Comparison of ENCODE assay signal across 19 cellular contexts in genomic region chr1:105492941-105493340, GRCh38.
DNase-seq lines count a peak whose midpoint lies in the region; ATAC-seq, FAIRE-seq and TF ChIP-seq lines count a peak whose summit lies in the region.
"Had no signal": no experiment of that assay in that cellular context is flagged by ENCODE, and none has a peak within 500 bp of the region (broad histone marks: within the 10 kb centered on the region; RNA-seq: fewer than 3 reads in every experiment).

No MANE protein-coding gene starts in this region.

- no peaks in the 10 kb centered on the region for H4K20me1 ChIP-seq in H1 (replicated peaks in 1 of 2; ENCODE audit: control insufficient read depth in 1 of 2, insufficient read depth in 2 of 2, low read length in 2 of 2)
- no peaks in the 10 kb centered on the region for H4K20me1 ChIP-seq in hepatocyte (ENCODE audit: insufficient read depth, poor library complexity, severe bottlenecking)

- H3K23ac ChIP-seq in H1 (ENCODE audit: insufficient read length): no peak overlapping the region

- no peak overlapping the region for H2AK5ac ChIP-seq in H1 (ENCODE audit: low read depth, low read length)

- no peak for TF ChIP-seq EP300 in H1 (IDR thresholded peaks at IDR 0.05; ENCODE audit: borderline replicate concordance in 1 of 2, low read depth in 2 of 2, low read length in 2 of 2)

- no peak for ATAC-seq in left ventricle myocardium superior
- ATAC-seq: K562, Panc1 had no signal

- H2BK12ac ChIP-seq in H1 (ENCODE audit: low read depth, low read length): no peak overlapping the region

- H3K9me3 Mint-ChIP-seq in HFFc6: peaks cover 8% of the 10 kb centered on the region; the same call in 1 of the 2 replicates

- no peak overlapping the region for H3K56ac ChIP-seq in H1 (replicated peaks; ENCODE audit: insufficient read length, low read depth, low read length)

- no peak overlapping the region for H3K18ac ChIP-seq in H1 (ENCODE audit: extremely low read depth, low read length)

- DNase-seq in HFFc6 (peak; percentile 19), H1 (ENCODE audit: low read depth in 1 of 2, low spot score in 2 of 2) (no peak), hepatocyte (ENCODE audit: low spot score) (peak; percentile 12), adrenal gland (no peak), left ventricle myocardium superior (no peak), urothelium cell line (ENCODE audit: low spot score) (no peak), NOMO-1 treated with dmso at 0.1 percent for 144 hours (lab: John Stamatoyannopoulos, UW; ENCODE audit: unreplicated experiment) (no peak)
- DNase-seq: BE2C; CD4-positive, CD25-positive, alpha-beta regulatory T cell; COR-L47; DMS 273 treated with DMSO at 0.1 percent for 48 hours; GDM1; NCI-H1105; NCI-H2081 treated with DMSO at 0.1 percent for 48 hours; NCI-H2227 treated with DMSO at 0.1 percent for 48 hours; NCI-H524 treated with DMSO at 0.1 percent for 48 hours; SJCRH30 had no signal

- no peaks in the 10 kb centered on the region for H3K9me3 ChIP-seq in H1 (ENCODE audit: insufficient read depth in 2 of 2, low read depth in 1 of 2, low read length in 1 of 2)
- H3K9me3 ChIP-seq in hepatocyte (ENCODE audit: low read depth): no peaks in the 10 kb centered on the region
- no peaks in the 10 kb centered on the region for H3K9me3 ChIP-seq in adrenal gland (replicated peaks in 1 of 3)
- H3K9me3 ChIP-seq: BE2C, SJCRH30 had no signal

- H3K27me3 Mint-ChIP-seq in HFFc6 (ENCODE audit: insufficient read depth): no peaks in the 10 kb centered on the region
- H3K27me3 Mint-ChIP-seq: CD4-positive, CD25-positive, alpha-beta regulatory T cell had no signal

- intact Hi-C loops in adrenal gland (cut with DNase I): no loop called here
- intact Hi-C loops in left ventricle myocardium superior (cut with micrococcal nuclease): no loop called here

- H3K79me2 ChIP-seq in H1 (ENCODE audit: control insufficient read depth in 1 of 2, insufficient read depth in 2 of 2, low read length in 2 of 2) (no peaks in the 10 kb centered on the region), hepatocyte (no peaks in the 10 kb centered on the region)

- H2BK15ac ChIP-seq in H1 (ENCODE audit: low read length): no peak overlapping the region

- TF ChIP-seq RAD21 in H1 (IDR thresholded peaks at IDR 0.05 in 1 of 2, conservative IDR thresholded peaks at IDR 0.05 in 1 of 2; ENCODE audit: low read depth in 2 of 2, low read length in 2 of 2): no peak

- H4K91ac ChIP-seq in H1 (replicated peaks; ENCODE audit: insufficient read length, low read length): no peak overlapping the region

- H3K14ac ChIP-seq in H1 (ENCODE audit: insufficient read length): no peak overlapping the region

- CTCF ChIA-PET in H1 (lab: Charles Lee; ENCODE audit: partially characterized antibody): interaction anchor here (0.9 kb wide), 1 partner anchor 301 kb away, joined by 3 read pairs; no protein-coding TSS in a partner anchor

- TF ChIP-seq POLR2A in H1 (IDR thresholded peaks at IDR 0.05; ENCODE audit: control extremely low read depth in 1 of 2, low read depth in 2 of 2, low read length in 2 of 2): no peak
- TF ChIP-seq POLR2A in adrenal gland (IDR thresholded peaks at IDR 0.05): no peak

- no peaks in the 10 kb centered on the region for H3K36me3 ChIP-seq in H1 (ENCODE audit: control insufficient read depth in 2 of 4, insufficient read depth in 4 of 4, low read length in 3 of 4)
- no peaks in the 10 kb centered on the region for H3K36me3 ChIP-seq in hepatocyte (replicated peaks; ENCODE audit: insufficient read depth, low read depth)
- no peaks in the 10 kb centered on the region for H3K36me3 ChIP-seq in adrenal gland (replicated peaks in 1 of 2)
- H3K36me3 ChIP-seq: BE2C, SJCRH30 had no signal

- no peak overlapping the region for H2BK5ac ChIP-seq in H1 (ENCODE audit: low read depth, low read length)

- H3K27ac Mint-ChIP-seq in HFFc6: no peak overlapping the region; the same call in 1 of the 2 replicates
- H3K27ac Mint-ChIP-seq: CD4-positive, CD25-positive, alpha-beta regulatory T cell had no signal

- WGBS in H1 (ENCODE audit: extremely low coverage in 1 of 2, insufficient coverage in 1 of 2, insufficient read length in 1 of 2, insufficient replicate concordance in 2 of 2, low coverage in 1 of 2, low lambda C conversion rate in 2 of 2, missing lambda C conversion rate in 1 of 2), 2 experiments: 92% methylated on average over 4 of the region's 4 CpGs; no CpG with 5 or more reads in 1 of the 2 experiments
- 71% methylated on average over 4 of the region's 4 CpGs for WGBS in hepatocyte (ENCODE audit: low lambda C conversion rate, missing lambda C conversion rate)
- WGBS in adrenal gland, 4 donors: 52 to 67% (median 61%) methylated on average over 4 of the region's 4 CpGs

- H3K4ac ChIP-seq in H1 (replicated peaks; ENCODE audit: insufficient read length, low read depth, low read length): no peak overlapping the region

- no peak overlapping the region for H2BK120ac ChIP-seq in H1 (replicated peaks; ENCODE audit: low read depth, low read length)

- no peaks in the 10 kb centered on the region for H3K9me2 ChIP-seq in hepatocyte (replicated peaks; ENCODE audit: insufficient read depth)

- H3K4me2 ChIP-seq in H1 (ENCODE audit: insufficient read depth in 1 of 2, low read depth in 2 of 2, low read length in 2 of 2) (no peak overlapping the region), hepatocyte (no peak overlapping the region)

- peaks cover 9% of the 10 kb centered on the region; the same call in 1 of the 2 replicates for H3K4me1 Mint-ChIP-seq in HFFc6 (ENCODE audit: low read depth)
- H3K4me1 Mint-ChIP-seq: CD4-positive, CD25-positive, alpha-beta regulatory T cell had no signal

- H3K9ac ChIP-seq in H1 (replicated peaks in 1 of 4; ENCODE audit: extremely low read depth in 1 of 4, low read depth in 3 of 4, low read length in 3 of 4): no peak overlapping the region

- no peaks in the 10 kb centered on the region for H3K79me1 ChIP-seq in H1 (ENCODE audit: low read depth, low read length)

- POLR2A ChIA-PET in H1 (lab: Charles Lee; ENCODE audit: partially characterized antibody): no interaction called here

- H3K27me3 ChIP-seq in H1 (replicated peaks in 1 of 4; ENCODE audit: control insufficient read depth in 3 of 4, extremely low read depth in 1 of 4, insufficient read depth in 3 of 4, low read length in 3 of 4) (no peaks in the 10 kb centered on the region), hepatocyte (no peaks in the 10 kb centered on the region), adrenal gland (no peaks in the 10 kb centered on the region)
- H3K27me3 ChIP-seq: BE2C, SJCRH30 had no signal

- H3K27ac ChIP-seq in H1 (ENCODE audit: low read depth, low read length) (no peak overlapping the region), hepatocyte (no peak overlapping the region), adrenal gland (no peak overlapping the region)
- H3K27ac ChIP-seq: SJCRH30 had no signal

- no peak overlapping the region for H2BK20ac ChIP-seq in H1 (ENCODE audit: low read length)

- H2AFZ ChIP-seq in H1 (ENCODE audit: low read length): peak overlapping the region; percentile 88; the same call in 1 of the 2 replicates
- H2AFZ ChIP-seq in hepatocyte: no peak overlapping the region

- TF ChIP-seq CTCF in HFFc6 (IDR thresholded peaks at IDR 0.05): no peak
- TF ChIP-seq CTCF in H1 (IDR thresholded peaks at IDR 0.05; ENCODE audit: control extremely low read depth in 1 of 3, insufficient read depth in 1 of 3, low read depth in 1 of 3, low read length in 3 of 3): no peak
- no peak for TF ChIP-seq CTCF in hepatocyte (IDR thresholded peaks at IDR 0.05; ENCODE audit: poor library complexity)
- no peak for TF ChIP-seq CTCF in adrenal gland (IDR thresholded peaks at IDR 0.05)

- no peak overlapping the region for H4K8ac ChIP-seq in H1 (ENCODE audit: extremely low read depth, insufficient read depth, low read length)

- no peaks in the 10 kb centered on the region for H3K23me2 ChIP-seq in H1 (ENCODE audit: low read depth, low read length)

- no peak overlapping the region for H4K5ac ChIP-seq in H1 (ENCODE audit: insufficient read length, low read depth, low read length)

- peaks cover 8% of the 10 kb centered on the region; the same call in 1 of the 2 replicates for H3K36me3 Mint-ChIP-seq in HFFc6 (ENCODE audit: low read depth)
- H3K36me3 Mint-ChIP-seq: CD4-positive, CD25-positive, alpha-beta regulatory T cell had no signal

- H3K4me3 Mint-ChIP-seq in HFFc6: no peak overlapping the region
- H3K4me3 Mint-ChIP-seq: CD4-positive, CD25-positive, alpha-beta regulatory T cell had no signal

- FAIRE-seq in H1 (lab: Jason Lieb, UNC): no peak
- FAIRE-seq in urothelium cell line (lab: Jason Lieb, UNC): no peak
- FAIRE-seq: K562 had no signal

- H3K4me1 ChIP-seq in H1 (replicated peaks in 1 of 4; ENCODE audit: control insufficient read depth in 3 of 4, insufficient read depth in 4 of 4, low read length in 3 of 4): no peaks in the 10 kb centered on the region
- H3K4me1 ChIP-seq in hepatocyte (ENCODE audit: insufficient read depth): no peaks in the 10 kb centered on the region
- no peaks in the 10 kb centered on the region for H3K4me1 ChIP-seq in adrenal gland (replicated peaks in 1 of 2)
- H3K4me1 ChIP-seq: BE2C, SJCRH30 had no signal

- no peak overlapping the region for H3K4me3 ChIP-seq in H1 (ENCODE audit: extremely low read depth in 1 of 4, insufficient read depth in 2 of 4, low read depth in 3 of 4, low read length in 4 of 4)
- no peak overlapping the region for H3K4me3 ChIP-seq in hepatocyte
- no peak overlapping the region for H3K4me3 ChIP-seq in adrenal gland
- H3K4me3 ChIP-seq: K562, SJCRH30 had no signal

TF ChIP-seq in H1, 55 proteins besides CTCF, POLR2A, EP300 and RAD21 (continues in another document):
- TF ChIP-seq GTF2F1 (IDR thresholded peaks at IDR 0.05; ENCODE audit: borderline replicate concordance, low read depth, low read length) (no peak), SP2 (IDR thresholded peaks at IDR 0.05; ENCODE audit: low read length) (no peak), RNF2 (IDR thresholded peaks at IDR 0.05; ENCODE audit: borderline replicate concordance, low read depth, low read length, missing control alignments, poor library complexity, severe bottlenecking) (no peak), RFX5 (IDR thresholded peaks at IDR 0.05; ENCODE audit: borderline replicate concordance, low read depth, low read length) (no peak), BCL11A (IDR thresholded peaks at IDR 0.05; ENCODE audit: low read depth in 2 of 2, low read length in 2 of 2) (no peak), JUN (IDR thresholded peaks at IDR 0.05; ENCODE audit: low read depth, low read length) (no peak), YY1 (IDR thresholded peaks at IDR 0.05; ENCODE audit: low read depth, low read length) (no peak), FOSL1 (IDR thresholded peaks at IDR 0.05; ENCODE audit: insufficient read depth, low read depth, low read length) (no peak), USF2 (IDR thresholded peaks at IDR 0.05; ENCODE audit: low read length) (no peak), CHD2 (IDR thresholded peaks at IDR 0.05; ENCODE audit: low read length) (no peak)

Comparison
In these comparisons a context has a peak if more than half of its experiments do, and no peak if none do; other contexts are left out.
1. DNase-seq: peak in HFFc6 (single experiment) and hepatocyte (single experiment); none in H1 (0 of 2), adrenal gland (0 of 7), left ventricle myocardium superior (single experiment), urothelium cell line (single experiment) and NOMO-1 treated with dmso at 0.1 percent for 144 hours (single experiment).